1 cellular context compared by ENCODE assay signal in the genomic region with DNA sequence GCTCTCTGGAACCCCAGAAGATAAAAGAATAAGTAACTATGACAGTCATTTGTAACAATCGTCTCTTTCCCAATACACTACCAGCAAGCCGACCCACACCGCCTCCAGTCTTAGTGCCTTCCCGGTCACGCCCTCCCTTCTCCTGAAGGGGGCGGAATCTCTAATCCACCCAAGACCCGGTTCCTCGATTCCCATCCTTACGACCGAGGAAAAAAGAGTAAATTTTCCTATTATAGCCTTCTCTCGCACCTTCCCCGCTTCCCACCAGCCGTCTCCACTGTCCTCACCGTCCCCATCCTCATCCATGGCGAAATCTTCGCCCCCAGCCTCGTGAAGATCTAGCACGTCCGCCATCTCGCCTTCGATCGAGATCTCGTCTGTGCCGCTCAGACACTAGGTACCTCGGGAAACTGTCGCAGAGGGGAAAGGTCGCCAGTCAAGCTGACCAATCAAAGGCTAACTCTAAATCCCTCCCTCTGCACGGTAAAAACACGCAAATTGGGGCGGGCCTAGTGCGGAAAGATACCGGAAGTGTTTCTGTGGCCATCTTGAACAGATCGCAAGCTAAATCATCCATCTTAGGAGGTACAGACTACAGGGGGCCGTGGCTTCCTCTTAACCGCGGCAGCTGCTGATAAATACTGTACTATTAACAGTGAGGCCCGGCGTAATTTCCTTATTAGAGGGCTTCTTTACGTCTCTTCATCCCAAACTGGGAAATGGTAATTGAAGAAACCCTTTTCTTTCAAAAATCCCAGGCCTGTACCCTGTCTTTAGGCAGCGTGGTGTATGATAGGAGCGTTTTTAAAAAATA.
TF ChIP-seq lines count a peak whose summit lies in the region.

A gene (minus strand): TSS at position 412 of the 814 bp plus-strand sequence. CDS start 58 bp downstream, at position 354.

TF ChIP-seq in A549, 52 proteins besides CTCF, POLR2A, EP300 and RAD21 (continued from another document):
- TF ChIP-seq, protein P1, sequence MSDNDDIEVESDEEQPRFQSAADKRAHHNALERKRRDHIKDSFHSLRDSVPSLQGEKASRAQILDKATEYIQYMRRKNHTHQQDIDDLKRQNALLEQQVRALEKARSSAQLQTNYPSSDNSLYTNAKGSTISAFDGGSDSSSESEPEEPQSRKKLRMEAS (IDR thresholded peaks at IDR 0.05), result peak; percentile 74
- TF ChIP-seq RARB (CRISPR knock-in tag; IDR thresholded peaks at IDR 0.05) (no peak), MYC (IDR thresholded peaks at IDR 0.05; ENCODE audit: borderline replicate concordance, low read length) (peak; percentile 50; the same call in 1 of the 2 replicates), HEYL (CRISPR knock-in tag; IDR thresholded peaks at IDR 0.05) (no peak), KDM5A (IDR thresholded peaks at IDR 0.05) (peak; percentile 93), HDAC2 (IDR thresholded peaks at IDR 0.05) (no peak), RFX5 (IDR thresholded peaks at IDR 0.05) (no peak), CHD4 (IDR thresholded peaks at IDR 0.05; ENCODE audit: borderline replicate concordance) (no peak), NR3C1 (IDR thresholded peaks at IDR 0.05) (no peak), TP53 (CRISPR knock-in tag; IDR thresholded peaks at IDR 0.05) (0 out of 2 replicates have a peak, but pooled peaks have one; percentile 43), FOSB (CRISPR knock-in tag; IDR thresholded peaks at IDR 0.05) (0 out of 2 replicates have a peak, but pooled peaks have one; percentile 17), FOXS1 (CRISPR knock-in tag; IDR thresholded peaks at IDR 0.05) (no peak), JUN (IDR thresholded peaks at IDR 0.05) (peak; percentile 94 to 95), RCOR1 (IDR thresholded peaks at IDR 0.05; ENCODE audit: low read depth, low read length) (no peak), HOXB13 (CRISPR knock-in tag; IDR thresholded peaks at IDR 0.05; ENCODE audit: low read depth) (no peak), ZNF302 (CRISPR knock-in tag; IDR thresholded peaks at IDR 0.05) (no peak), MAFK (IDR thresholded peaks at IDR 0.05; ENCODE audit: partially characterized antibody) (no peak), PHF8 (IDR thresholded peaks at IDR 0.05; ENCODE audit: borderline replicate concordance, low read depth) (peak; percentile 98), EHF (CRISPR knock-in tag; IDR thresholded peaks at IDR 0.05) (no peak), MAZ (IDR thresholded peaks at IDR 0.05; ENCODE audit: borderline replicate concordance, low read depth, low read length) (no peak), GATA3 (IDR thresholded peaks at IDR 0.05; ENCODE audit: borderline replicate concordance) (0 out of 2 replicates have a peak, but pooled peaks have one; percentile 18)
- TF ChIP-seq, protein P2, sequence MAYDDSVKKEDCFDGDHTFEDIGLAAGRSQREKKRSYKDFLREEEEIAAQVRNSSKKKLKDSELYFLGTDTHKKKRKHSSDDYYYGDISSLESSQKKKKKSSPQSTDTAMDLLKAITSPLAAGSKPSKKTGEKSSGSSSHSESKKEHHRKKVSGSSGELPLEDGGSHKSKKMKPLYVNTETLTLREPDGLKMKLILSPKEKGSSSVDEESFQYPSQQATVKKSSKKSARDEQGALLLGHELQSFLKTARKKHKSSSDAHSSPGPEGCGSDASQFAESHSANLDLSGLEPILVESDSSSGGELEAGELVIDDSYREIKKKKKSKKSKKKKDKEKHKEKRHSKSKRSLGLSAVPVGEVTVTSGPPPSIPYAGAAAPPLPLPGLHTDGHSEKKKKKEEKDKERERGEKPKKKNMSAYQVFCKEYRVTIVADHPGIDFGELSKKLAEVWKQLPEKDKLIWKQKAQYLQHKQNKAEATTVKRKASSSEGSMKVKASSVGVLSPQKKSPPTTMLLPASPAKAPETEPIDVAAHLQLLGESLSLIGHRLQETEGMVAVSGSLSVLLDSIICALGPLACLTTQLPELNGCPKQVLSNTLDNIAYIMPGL (CRISPR knock-in tag; IDR thresholded peaks at IDR 0.05; ENCODE audit: borderline replicate concordance), result no peak
- TF ChIP-seq, protein P3, sequence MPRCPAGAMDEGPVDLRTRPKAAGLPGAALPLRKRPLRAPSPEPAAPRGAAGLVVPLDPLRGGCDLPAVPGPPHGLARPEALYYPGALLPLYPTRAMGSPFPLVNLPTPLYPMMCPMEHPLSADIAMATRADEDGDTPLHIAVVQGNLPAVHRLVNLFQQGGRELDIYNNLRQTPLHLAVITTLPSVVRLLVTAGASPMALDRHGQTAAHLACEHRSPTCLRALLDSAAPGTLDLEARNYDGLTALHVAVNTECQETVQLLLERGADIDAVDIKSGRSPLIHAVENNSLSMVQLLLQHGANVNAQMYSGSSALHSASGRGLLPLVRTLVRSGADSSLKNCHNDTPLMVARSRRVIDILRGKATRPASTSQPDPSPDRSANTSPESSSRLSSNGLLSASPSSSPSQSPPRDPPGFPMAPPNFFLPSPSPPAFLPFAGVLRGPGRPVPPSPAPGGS (IDR thresholded peaks at IDR 0.05), result peak; percentile 95
- TF ChIP-seq, protein P4, sequence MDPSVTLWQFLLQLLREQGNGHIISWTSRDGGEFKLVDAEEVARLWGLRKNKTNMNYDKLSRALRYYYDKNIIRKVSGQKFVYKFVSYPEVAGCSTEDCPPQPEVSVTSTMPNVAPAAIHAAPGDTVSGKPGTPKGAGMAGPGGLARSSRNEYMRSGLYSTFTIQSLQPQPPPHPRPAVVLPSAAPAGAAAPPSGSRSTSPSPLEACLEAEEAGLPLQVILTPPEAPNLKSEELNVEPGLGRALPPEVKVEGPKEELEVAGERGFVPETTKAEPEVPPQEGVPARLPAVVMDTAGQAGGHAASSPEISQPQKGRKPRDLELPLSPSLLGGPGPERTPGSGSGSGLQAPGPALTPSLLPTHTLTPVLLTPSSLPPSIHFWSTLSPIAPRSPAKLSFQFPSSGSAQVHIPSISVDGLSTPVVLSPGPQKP (IDR thresholded peaks at IDR 0.05; ENCODE audit: low read depth, low read length), result no peak
- TF ChIP-seq, protein P5, sequence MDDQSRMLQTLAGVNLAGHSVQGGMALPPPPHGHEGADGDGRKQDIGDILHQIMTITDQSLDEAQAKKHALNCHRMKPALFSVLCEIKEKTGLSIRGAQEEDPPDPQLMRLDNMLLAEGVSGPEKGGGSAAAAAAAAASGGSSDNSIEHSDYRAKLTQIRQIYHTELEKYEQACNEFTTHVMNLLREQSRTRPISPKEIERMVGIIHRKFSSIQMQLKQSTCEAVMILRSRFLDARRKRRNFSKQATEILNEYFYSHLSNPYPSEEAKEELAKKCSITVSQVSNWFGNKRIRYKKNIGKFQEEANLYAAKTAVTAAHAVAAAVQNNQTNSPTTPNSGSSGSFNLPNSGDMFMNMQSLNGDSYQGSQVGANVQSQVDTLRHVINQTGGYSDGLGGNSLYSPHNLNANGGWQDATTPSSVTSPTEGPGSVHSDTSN (IDR thresholded peaks at IDR 0.05), result no peak
- TF ChIP-seq, protein P6, sequence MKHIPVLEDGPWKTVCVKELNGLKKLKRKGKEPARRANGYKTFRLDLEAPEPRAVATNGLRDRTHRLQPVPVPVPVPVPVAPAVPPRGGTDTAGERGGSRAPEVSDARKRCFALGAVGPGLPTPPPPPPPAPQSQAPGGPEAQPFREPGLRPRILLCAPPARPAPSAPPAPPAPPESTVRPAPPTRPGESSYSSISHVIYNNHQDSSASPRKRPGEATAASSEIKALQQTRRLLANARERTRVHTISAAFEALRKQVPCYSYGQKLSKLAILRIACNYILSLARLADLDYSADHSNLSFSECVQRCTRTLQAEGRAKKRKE (CRISPR knock-in tag; IDR thresholded peaks at IDR 0.05; ENCODE audit: low read depth), result no peak
- TF ChIP-seq, protein P7, sequence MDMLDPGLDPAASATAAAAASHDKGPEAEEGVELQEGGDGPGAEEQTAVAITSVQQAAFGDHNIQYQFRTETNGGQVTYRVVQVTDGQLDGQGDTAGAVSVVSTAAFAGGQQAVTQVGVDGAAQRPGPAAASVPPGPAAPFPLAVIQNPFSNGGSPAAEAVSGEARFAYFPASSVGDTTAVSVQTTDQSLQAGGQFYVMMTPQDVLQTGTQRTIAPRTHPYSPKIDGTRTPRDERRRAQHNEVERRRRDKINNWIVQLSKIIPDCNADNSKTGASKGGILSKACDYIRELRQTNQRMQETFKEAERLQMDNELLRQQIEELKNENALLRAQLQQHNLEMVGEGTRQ (IDR thresholded peaks at IDR 0.05), result no peak
